In genomic region chr15:98893407-98893806, GRCh38 we compare ENCODE assay signal across 16 cellular contexts.
"Had no signal": no experiment of that assay in that cellular context is flagged by ENCODE, and none has a peak within 500 bp of the region (broad histone marks: within the 10 kb centered on the region; RNA-seq: fewer than 3 reads in every experiment).

No MANE protein-coding gene starts in this region.

- H3K27ac ChIP-seq: parathyroid adenoma, upper lobe of right lung had no signal

- H3K4me1 ChIP-seq: parathyroid adenoma had no signal

- H3K27me3 Mint-ChIP-seq: activated naive CD8-positive, alpha-beta T cell treated with anti-CD3 and anti-CD28 coated beads, Interleukin-2, amount 50 U/mL, for 24 hours; activated T-helper 17 cell treated with anti-CD3 and anti-CD28 coated beads, Interleukin-2, amount 50 U/mL, for 72 hours; naive thymus-derived CD4-positive, alpha-beta T cell; T-cell had no signal

- FAIRE-seq: endometrium had no signal

- H3K27ac Mint-ChIP-seq: activated naive CD8-positive, alpha-beta T cell treated with anti-CD3 and anti-CD28 coated beads, Interleukin-2, amount 50 U/mL, for 24 hours; activated T-helper 17 cell treated with anti-CD3 and anti-CD28 coated beads, Interleukin-2, amount 50 U/mL, for 72 hours; stimulated activated effector memory CD8-positive, alpha-beta T cell treated with anti-CD3 and anti-CD28 coated beads, Interleukin-12 subunit alpha, Interleukin-12 subunit beta, amount 100 ng/mL, for 72 hours had no signal

- H3K4me3 ChIP-seq: ascending aorta, upper lobe of right lung had no signal

- H3K27me3 ChIP-seq: ascending aorta, upper lobe of right lung had no signal

- H3K4me3 Mint-ChIP-seq: activated naive CD8-positive, alpha-beta T cell treated with anti-CD3 and anti-CD28 coated beads, Interleukin-2, amount 50 U/mL, for 24 hours; activated T-helper 17 cell treated with anti-CD3 and anti-CD28 coated beads, Interleukin-2, amount 50 U/mL, for 72 hours; naive thymus-derived CD4-positive, alpha-beta T cell; stimulated activated effector memory CD8-positive, alpha-beta T cell treated with anti-CD3 and anti-CD28 coated beads, Interleukin-12 subunit alpha, Interleukin-12 subunit beta, amount 100 ng/mL, for 72 hours; T-cell had no signal

- H3K4me2 ChIP-seq: SK-N-SH had no signal

- H3K4me1 Mint-ChIP-seq: stimulated activated effector memory CD8-positive, alpha-beta T cell treated with anti-CD3 and anti-CD28 coated beads, Interleukin-12 subunit alpha, Interleukin-12 subunit beta, amount 100 ng/mL, for 72 hours had no signal

- H3K36me3 ChIP-seq: upper lobe of right lung had no signal

- H3K9me3 Mint-ChIP-seq: activated naive CD8-positive, alpha-beta T cell treated with anti-CD3 and anti-CD28 coated beads, Interleukin-2, amount 50 U/mL, for 24 hours; activated T-helper 17 cell treated with anti-CD3 and anti-CD28 coated beads, Interleukin-2, amount 50 U/mL, for 72 hours; naive thymus-derived CD4-positive, alpha-beta T cell; stimulated activated effector memory CD8-positive, alpha-beta T cell treated with anti-CD3 and anti-CD28 coated beads, Interleukin-12 subunit alpha, Interleukin-12 subunit beta, amount 100 ng/mL, for 72 hours; T-cell had no signal

- DNase-seq: activated naive CD4-positive, alpha-beta T cell treated with Interleukin-2 at 50 U/mL for 16 hours; activated naive CD8-positive, alpha-beta T cell treated with anti-CD3 and anti-CD28 coated beads, Interleukin-2, amount 50 U/mL, for 24 hours; foreskin fibroblast; glutamatergic neuron; kidney glomerular epithelial cell; naive thymus-derived CD4-positive, alpha-beta T cell; SK-N-SH; T-cell; T-helper 9 cell; upper lobe of right lung had no signal

- H3K9me3 ChIP-seq: ascending aorta, SK-N-SH, upper lobe of right lung had no signal

- ATAC-seq: activated CD4-positive, CD25-positive, alpha-beta regulatory T cell treated with anti-CD3 and anti-CD28 coated beads, Interleukin-2, amount 50 U/mL, for 24 hours; activated naive CD8-positive, alpha-beta T cell treated with anti-CD3 and anti-CD28 coated beads, Interleukin-2, amount 50 U/mL, for 24 hours; activated T-helper 17 cell treated with anti-CD3 and anti-CD28 coated beads, Interleukin-2, amount 50 U/mL, for 72 hours; naive thymus-derived CD4-positive, alpha-beta T cell; stimulated activated effector memory CD8-positive, alpha-beta T cell treated with anti-CD3 and anti-CD28 coated beads, Interleukin-12 subunit alpha, Interleukin-12 subunit beta, amount 100 ng/mL, for 72 hours; T-cell; upper lobe of right lung had no signal
